Comparison of ENCODE assay signal across 1 cellular context in genomic region chr20:32789896-32790750, GRCh38.
TF ChIP-seq lines count a peak whose summit lies in the region.

No MANE protein-coding gene starts in this region.

TF ChIP-seq in HepG2, 621 proteins besides CTCF, POLR2A, EP300 and RAD21 (continued from another document and continues in another):
- TF ChIP-seq ZNF318 (CRISPR knock-in tag; IDR thresholded peaks at IDR 0.05), result no peak; the same call in 1 of the 2 replicates
- no peak for TF ChIP-seq SOX6 (IDR thresholded peaks at IDR 0.05)
- no peak for TF ChIP-seq SOX6 (CRISPR knock-in tag; IDR thresholded peaks at IDR 0.05)
- no peak for TF ChIP-seq KLF12 (CRISPR knock-in tag; IDR thresholded peaks at IDR 0.05; ENCODE audit: borderline replicate concordance)
- no peak for TF ChIP-seq SNAPC4 (CRISPR knock-in tag; IDR thresholded peaks at IDR 0.05)
- no peak for TF ChIP-seq GMEB2 (CRISPR knock-in tag; IDR thresholded peaks at IDR 0.05; ENCODE audit: low read depth)
- TF ChIP-seq ASH2L (IDR thresholded peaks at IDR 0.05; ENCODE audit: insufficient read length, low read depth, low read length), result no peak
- no peak for TF ChIP-seq ZBTB10 (CRISPR knock-in tag; IDR thresholded peaks at IDR 0.05; ENCODE audit: borderline replicate concordance)
- no peak for TF ChIP-seq ISX (CRISPR knock-in tag; conservative IDR thresholded peaks at IDR 0.05)
- TF ChIP-seq ZNF616 (CRISPR knock-in tag; IDR thresholded peaks at IDR 0.05; ENCODE audit: low read depth), result no peak
- no peak for TF ChIP-seq TCF12 (IDR thresholded peaks at IDR 0.05)
- no peak for TF ChIP-seq TCF12 (CRISPR knock-in tag; IDR thresholded peaks at IDR 0.05)
- TF ChIP-seq ZFP36L1 (CRISPR knock-in tag; IDR thresholded peaks at IDR 0.05), result no peak
- TF ChIP-seq ZNF335 (CRISPR knock-in tag; IDR thresholded peaks at IDR 0.05), result 0 out of 2 replicates have a peak, but pooled peaks have one; percentile 61
- peak; percentile 24; the same call in 1 of the 2 replicates for TF ChIP-seq NRL (CRISPR knock-in tag; IDR thresholded peaks at IDR 0.05; ENCODE audit: borderline replicate concordance)
- peak; percentile 48; the same call in 1 of the 2 replicates for TF ChIP-seq THAP11 (CRISPR knock-in tag; IDR thresholded peaks at IDR 0.05)
- TF ChIP-seq ZNF839 (CRISPR knock-in tag; IDR thresholded peaks at IDR 0.05; ENCODE audit: borderline replicate concordance), result no peak
- no peak for TF ChIP-seq GATA4 (IDR thresholded peaks at IDR 0.05; ENCODE audit: borderline replicate concordance, low read depth)
- no peak for TF ChIP-seq ZNF10 (CRISPR knock-in tag; IDR thresholded peaks at IDR 0.05; ENCODE audit: borderline replicate concordance, low read depth)
- no peak for TF ChIP-seq HNRNPLL (IDR thresholded peaks at IDR 0.05; ENCODE audit: low read depth, low read length, poor library complexity, severe bottlenecking)
- TF ChIP-seq ZNF20 (CRISPR knock-in tag; IDR thresholded peaks at IDR 0.05), result no peak
- no peak for TF ChIP-seq ZNF724P (CRISPR knock-in tag; IDR thresholded peaks at IDR 0.05; ENCODE audit: borderline replicate concordance)
- TF ChIP-seq SP5 (CRISPR knock-in tag; IDR thresholded peaks at IDR 0.05; ENCODE audit: borderline replicate concordance, low read depth), result no peak
- no peak for TF ChIP-seq NFATC3 (CRISPR knock-in tag; IDR thresholded peaks at IDR 0.05)
- no peak for TF ChIP-seq TOPORS (CRISPR knock-in tag; IDR thresholded peaks at IDR 0.05)
- TF ChIP-seq ZUFSP (CRISPR knock-in tag; IDR thresholded peaks at IDR 0.05; ENCODE audit: borderline replicate concordance), result no peak
- TF ChIP-seq STAG1 (CRISPR knock-in tag; IDR thresholded peaks at IDR 0.05), result peak; percentile 97
- no peak for TF ChIP-seq MLXIP (CRISPR knock-in tag; IDR thresholded peaks at IDR 0.05; ENCODE audit: borderline replicate concordance)
- TF ChIP-seq TAF1 (CRISPR knock-in tag; IDR thresholded peaks at IDR 0.05), result no peak
- 0 out of 2 replicates have a peak, but pooled peaks have one; percentile 70 for TF ChIP-seq ZNF33B (CRISPR knock-in tag; IDR thresholded peaks at IDR 0.05)
- TF ChIP-seq ZNF292 (CRISPR knock-in tag; IDR thresholded peaks at IDR 0.05; ENCODE audit: borderline replicate concordance, low read depth), result no peak
- no peak for TF ChIP-seq ZNF790 (CRISPR knock-in tag; IDR thresholded peaks at IDR 0.05; ENCODE audit: borderline replicate concordance)
- no peak for TF ChIP-seq SMAD9 (CRISPR knock-in tag; IDR thresholded peaks at IDR 0.05)
- TF ChIP-seq IRF1 (CRISPR knock-in tag; IDR thresholded peaks at IDR 0.05; ENCODE audit: low read depth), result no peak
- TF ChIP-seq ZNF746 (CRISPR knock-in tag; IDR thresholded peaks at IDR 0.05), result no peak
